Comparison of ENCODE assay signal across 33 cellular contexts in the genomic region with DNA sequence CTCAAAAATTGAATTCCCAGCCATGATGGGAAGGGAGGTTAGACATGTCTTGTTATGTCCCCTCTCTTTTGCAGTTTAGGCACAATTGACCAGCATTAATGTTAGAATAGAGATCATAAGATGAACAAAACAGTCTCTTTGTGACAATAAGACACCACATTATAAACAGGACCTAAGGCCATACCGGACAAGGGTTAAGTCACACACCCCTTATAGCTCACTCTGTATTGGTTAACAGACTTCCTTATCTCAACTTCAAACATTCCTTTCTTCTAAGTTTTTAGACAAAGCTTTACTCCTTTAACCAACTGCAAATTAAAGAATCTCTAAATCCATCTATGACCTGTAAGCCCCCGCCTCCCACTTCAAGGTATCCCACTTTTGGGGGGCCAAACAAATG.
"Had no signal": no experiment of that assay in that cellular context is flagged by ENCODE, and none has a peak within 500 bp of the region (broad histone marks: within the 10 kb centered on the region; RNA-seq: fewer than 3 reads in every experiment).

No MANE protein-coding gene starts in this region.

- H3K4me3 ChIP-seq: MG63 had no signal

- H3K36me3 ChIP-seq: MG63 had no signal

- H3K9me3 ChIP-seq: MG63 had no signal

- DNase-seq: Karpas-422, Kasumi-1, MG63, MM.1S, MV-4-11, NCI-H1048, NCI-H1092, NCI-H1092 treated with DMSO at 0.1 percent for 48 hours, NCI-H1105, NCI-H1105 treated with DMSO at 0.1 percent for 48 hours, NCI-H1417, NCI-H1417 treated with DMSO at 0.1 percent for 48 hours, NCI-H1436, NCI-H1436 treated with DMSO at 0.1 percent for 48 hours, NCI-H146, NCI-H1694, NCI-H1694 treated with DMSO at 0.1 percent for 48 hours, NCI-H187, NCI-H187 treated with DMSO at 0.1 percent for 48 hours, NCI-H1930, NCI-H2029, NCI-H2029 treated with DMSO at 0.1 percent for 48 hours, NCI-H2081, NCI-H2081 treated with DMSO at 0.1 percent for 48 hours, NCI-H2107, NCI-H2171, NCI-H2171 treated with DMSO at 0.1 percent for 48 hours, NCI-H2227 treated with DMSO at 0.1 percent for 48 hours, NCI-H226, NCI-H345, NCI-H446, NCI-H446 treated with DMSO at 0.1 percent for 48 hours, NCI-H510A had no signal
